ENCODE assay signal across 8 cellular contexts in genomic region chr12:111686574-111687105, GRCh38. TPM values are rescaled to one million over a fixed set of nuclear protein-coding genes. Genes with fewer than 3 reads are reported as not detected.
DNase-seq lines count a peak whose midpoint lies in the region; ATAC-seq and TF ChIP-seq lines count a peak whose summit lies in the region.

No MANE protein-coding gene starts in this region.

- TF ChIP-seq CTCF in DOHH2 (IDR thresholded peaks at IDR 0.05; ENCODE audit: low read depth, low read length, poor library complexity, severe bottlenecking) (no peak), ovary (IDR thresholded peaks at IDR 0.05) (no peak)

- TF ChIP-seq EP300 in ovary (IDR thresholded peaks at IDR 0.05): no peak

- peak overlapping the region; percentile 96 for H3K4me2 ChIP-seq in DOHH2 (ENCODE audit: low read length)

- peaks cover 5% of the 10 kb centered on the region for H3F3A ChIP-seq in DOHH2 (ENCODE audit: control insufficient read depth, insufficient read depth)

- peaks cover 31% of the 10 kb centered on the region for H3K4me1 ChIP-seq in DOHH2 (ENCODE audit: control insufficient read depth, low read length)
- H3K4me1 ChIP-seq in ovary (ENCODE audit: insufficient read depth): peaks cover 9% of the 10 kb centered on the region

- H4K20me1 ChIP-seq in DOHH2 (ENCODE audit: control insufficient read depth, insufficient read depth, low read depth, low read length): peaks cover 13% of the 10 kb centered on the region; the same call in 1 of the 2 replicates

- TF ChIP-seq POLR2A in erythroblast (IDR thresholded peaks at IDR 0.05; ENCODE audit: low read length) (no peak), ovary (IDR thresholded peaks at IDR 0.05) (no peak)

- peaks cover 36% of the 10 kb centered on the region for H3K36me3 ChIP-seq in DOHH2 (ENCODE audit: control insufficient read depth, low read length)
- H3K36me3 ChIP-seq in ovary: no peaks in the 10 kb centered on the region

- intact Hi-C loops in ovary (cut with DNase I): loop anchor here in 1 of 4 donors (10.0 kb wide), 1 partner anchor 292 kb away; no protein-coding TSS in a partner anchor

- H3K9me2 ChIP-seq in DOHH2 (replicated peaks; ENCODE audit: control insufficient read depth, low read length): no peaks in the 10 kb centered on the region

- H3K27me3 ChIP-seq in DOHH2 (ENCODE audit: control insufficient read depth, low read length) (no peaks in the 10 kb centered on the region), ovary (no peaks in the 10 kb centered on the region)

- H3K9me3 ChIP-seq in DOHH2 (ENCODE audit: control insufficient read depth, insufficient read depth, low read length) (no peaks in the 10 kb centered on the region), ovary (no peaks in the 10 kb centered on the region)

- 6 to 17% (median 11%) methylated on average over 15 of the region's 15 CpGs for WGBS in ovary, 3 donors

- ATAC-seq in GM18867 (IDR thresholded peaks at IDR 0.05; ENCODE audit: unreplicated experiment): no peak

- H3K27ac ChIP-seq in DOHH2 (ENCODE audit: low read depth, low read length) (peak overlapping the region; percentile 72), ovary (no peak overlapping the region)

- H3K4me3 ChIP-seq in DOHH2 (ENCODE audit: low read length): peak overlapping the region; percentile 100
- peak overlapping the region; percentile 93 for H3K4me3 ChIP-seq in ovary

- DNase-seq in RKO (ENCODE audit: low spot score): peak; percentile 46
- DNase-seq in erythroblast (lab: John Stamatoyannopoulos, UW): peak; percentile 50 to 54
- DNase-seq in ovary: no peak
- DNase-seq in NCI-H748 treated with DMSO at 0.1 percent for 48 hours (lab: John Stamatoyannopoulos, UW): no peak
- no peak for DNase-seq in NCI-H128 (lab: John Stamatoyannopoulos, UW; ENCODE audit: unreplicated experiment)
- no peak for DNase-seq in kidney tubule cell (ENCODE audit: low spot score)

- peaks cover 63% of the 10 kb centered on the region for H3K79me2 ChIP-seq in DOHH2 (ENCODE audit: control insufficient read depth, low read length)

RNA-seq across cellular contexts. Expression of gene ACAD10, which starts 0.8 kb away (rescaled TPM):
- total RNA-seq in ovary: 10 to 100 TPM; 14.2 to 27.0 (median 22.4) TPM
- polyA plus RNA-seq in ovary: 10 to 100 TPM; 15.0 to 21.7 TPM

RNA-seq across cellular contexts. Expression of gene BRAP, which starts 0.9 kb away (rescaled TPM):
- total RNA-seq in ovary: 10 to 100 TPM; 11.8 to 19.0 (median 16.9) TPM
- 10 to 100 TPM in 1 of 2 donors, 1 to 10 TPM in 1; 9.5 to 24.4 TPM for polyA plus RNA-seq in ovary

Comparison
In these comparisons a context has a peak if more than half of its experiments do, and no peak if none do; other contexts are left out.
1. DNase-seq: peak in RKO (single experiment) and erythroblast (2 of 2); none in ovary (0 of 5), NCI-H748 treated with DMSO at 0.1 percent for 48 hours (single experiment), NCI-H128 (single experiment) and kidney tubule cell (single experiment).